23 cellular contexts compared by ENCODE assay signal in the genomic region with DNA sequence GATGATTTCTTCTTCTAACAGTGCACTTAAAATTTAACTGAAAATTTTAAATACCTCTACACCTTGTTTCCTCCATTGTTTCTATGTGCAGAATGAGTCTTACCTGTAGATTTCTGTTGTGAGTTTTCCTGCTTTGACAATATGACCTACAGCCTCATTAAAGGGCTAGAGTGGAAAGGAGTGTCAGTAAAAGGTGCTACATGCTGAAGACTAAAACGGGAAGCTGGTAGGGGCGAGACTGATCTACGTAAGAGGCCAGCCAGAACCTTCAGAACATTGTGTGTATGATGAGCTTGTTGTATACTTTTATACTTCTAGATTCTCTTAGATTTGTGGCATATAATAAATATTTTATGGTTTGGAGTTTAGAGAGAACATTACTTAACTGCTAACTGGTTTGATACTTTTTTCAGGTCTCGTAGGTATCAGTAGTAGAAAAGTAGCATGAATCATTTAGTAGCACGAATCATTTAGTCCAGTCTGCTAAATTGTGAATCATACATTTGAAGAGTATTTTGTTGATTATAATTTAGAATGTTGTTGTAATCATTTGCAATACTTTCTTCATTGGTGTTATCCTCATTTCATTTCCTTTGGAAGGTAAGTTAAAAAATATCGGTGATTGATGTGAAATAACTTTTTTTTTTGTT. TPM values are rescaled to one million over a fixed set of nuclear protein-coding genes. Genes with fewer than 3 reads are reported as not detected.
A peak's percentile ranks its signal among the peaks of the same experiment; 100 is the strongest.
DNase-seq lines count a peak whose midpoint lies in the region; ATAC-seq, FAIRE-seq and TF ChIP-seq lines count a peak whose summit lies in the region.
"Had no signal": no experiment of that assay in that cellular context is flagged by ENCODE, and none has a peak within 500 bp of the region (broad histone marks: within the 10 kb centered on the region; RNA-seq: fewer than 3 reads in every experiment).

No MANE protein-coding gene starts in this region.

- H3K9me3 Mint-ChIP-seq in activated CD4-positive, alpha-beta T cell treated with anti-CD3 and anti-CD28 coated beads, Interleukin-2, amount 10 ng/mL, durations not matched to agents 24 days and 14 days: no peaks in the 10 kb centered on the region
- H3K9me3 Mint-ChIP-seq: type B pancreatic cell had no signal

- peak; percentile 62 for FAIRE-seq in endothelial cell of umbilical vein (lab: Jason Lieb, UNC)
- FAIRE-seq: H1, small intestine had no signal

- H3K36me3 ChIP-seq in endothelial cell of umbilical vein (ENCODE audit: control insufficient read depth in 2 of 2, extremely low read depth in 1 of 2, insufficient read depth in 2 of 2, low read length in 2 of 2) (peaks cover 2 to 12% of the 10 kb centered on the region in 2 experiments), mucosa of descending colon (ENCODE audit: low read depth) (no peaks in the 10 kb centered on the region)

- H3K4me1 ChIP-seq in endothelial cell of umbilical vein (ENCODE audit: control insufficient read depth, extremely low read depth, insufficient read depth, low read length): no peaks in the 10 kb centered on the region
- H3K4me1 ChIP-seq in mucosa of descending colon (ENCODE audit: low read depth): no peaks in the 10 kb centered on the region

- peak; percentile 60 for ATAC-seq in mucosa of descending colon
- no peak for ATAC-seq in HG03460 (IDR thresholded peaks at IDR 0.05; ENCODE audit: unreplicated experiment)
- ATAC-seq: Right ventricle myocardium inferior had no signal

- H2AFZ ChIP-seq in endothelial cell of umbilical vein (ENCODE audit: low read depth, low read length): no peak overlapping the region

- peaks cover 20% of the 10 kb centered on the region for H3K79me2 ChIP-seq in endothelial cell of umbilical vein (ENCODE audit: control insufficient read depth, insufficient read depth, low read length)

- intact Hi-C loops in activated CD4-positive, alpha-beta T cell treated with anti-CD3 and anti-CD28 coated beads, Interleukin-2, amount 10 ng/mL, durations not matched to agents 24 days and 14 days (cut with micrococcal nuclease): no loop called here
- intact Hi-C loops in endothelial cell of umbilical vein (cut with micrococcal nuclease): loop anchor here (1.0 kb wide), 1 partner anchor 10 kb away; no protein-coding TSS in a partner anchor
- intact Hi-C loops in mucosa of descending colon (cut with DNase I, micrococcal nuclease): no loop called here

- no peak overlapping the region for H3K4me3 ChIP-seq in endothelial cell of umbilical vein (replicated peaks in 1 of 3; ENCODE audit: insufficient read depth in 1 of 3, low read depth in 1 of 3, low read length in 3 of 3)
- no peak overlapping the region for H3K4me3 ChIP-seq in mucosa of descending colon

- BruUV-seq in endothelial cell of umbilical vein (replicated peaks; lab: Mats Ljungman, UMichigan): no TSS peak

- H3K4me2 ChIP-seq in endothelial cell of umbilical vein (ENCODE audit: insufficient read depth, low read length): no peak overlapping the region

- H3K9ac ChIP-seq in endothelial cell of umbilical vein (replicated peaks; ENCODE audit: extremely low read depth, insufficient read depth, low read length): no peak overlapping the region

- H3K27ac Mint-ChIP-seq in activated CD4-positive, alpha-beta T cell treated with anti-CD3 and anti-CD28 coated beads, Interleukin-2, amount 10 ng/mL, durations not matched to agents 24 days and 14 days: peak overlapping the region; percentile 28
- H3K27ac Mint-ChIP-seq: B cell, type B pancreatic cell had no signal

- H3K27me3 ChIP-seq in endothelial cell of umbilical vein (ENCODE audit: control insufficient read depth in 2 of 2, insufficient read depth in 2 of 2, low read length in 2 of 2): no peaks in the 10 kb centered on the region

- H3K9me3 ChIP-seq in endothelial cell of umbilical vein (replicated peaks; ENCODE audit: control insufficient read depth, insufficient read depth, low read length) (no peaks in the 10 kb centered on the region), mucosa of descending colon (no peaks in the 10 kb centered on the region)

- H4K20me1 ChIP-seq in endothelial cell of umbilical vein (replicated peaks; ENCODE audit: control insufficient read depth, extremely low read depth, insufficient read depth, low read length): peaks cover 2% of the 10 kb centered on the region

- POLR2A ChIA-PET in endothelial cell of umbilical vein (lab: Charles Lee): interaction anchor here (0.6 kb wide), 1 partner anchor 8 kb away, joined by 4 read pairs; no protein-coding TSS in a partner anchor

- no peak for TF ChIP-seq CTCF in endothelial cell of umbilical vein (IDR thresholded peaks at IDR 0.05; ENCODE audit: extremely low read depth in 1 of 2, insufficient read depth in 1 of 2, low read depth in 1 of 2, low read length in 2 of 2)
- TF ChIP-seq CTCF in mucosa of descending colon (IDR thresholded peaks at IDR 0.05): no peak

- no peak overlapping the region for H3K4me3 Mint-ChIP-seq in activated CD4-positive, alpha-beta T cell treated with anti-CD3 and anti-CD28 coated beads, Interleukin-2, amount 10 ng/mL, durations not matched to agents 24 days and 14 days
- H3K4me3 Mint-ChIP-seq: B cell, type B pancreatic cell had no signal

- H3K4me1 Mint-ChIP-seq in activated CD4-positive, alpha-beta T cell treated with anti-CD3 and anti-CD28 coated beads, Interleukin-2, amount 10 ng/mL, durations not matched to agents 24 days and 14 days: peaks cover 32% of the 10 kb centered on the region

- no peak overlapping the region for H3K27ac ChIP-seq in endothelial cell of umbilical vein (ENCODE audit: insufficient read depth, low read depth, low read length)

- H3K9me1 ChIP-seq in endothelial cell of umbilical vein (replicated peaks; ENCODE audit: control insufficient read depth, extremely low read depth, insufficient read depth, low read length): no peaks in the 10 kb centered on the region

- H3K36me3 Mint-ChIP-seq in activated CD4-positive, alpha-beta T cell treated with anti-CD3 and anti-CD28 coated beads, Interleukin-2, amount 10 ng/mL, durations not matched to agents 24 days and 14 days (ENCODE audit: low read depth): peaks cover 71% of the 10 kb centered on the region

- DNase-seq in activated CD4-positive, alpha-beta T cell treated with anti-CD3 and anti-CD28 coated beads, Interleukin-2, amount 10 ng/mL, durations not matched to agents 24 days and 14 days: no peak
- no peak for DNase-seq in activated CD4-positive, alpha-beta T cell treated with anti-CD3 and anti-CD28 coated beads, Interleukin-2, amount 50 U/mL, for 4 hours
- DNase-seq in NCI-H226 (peak; percentile 27), endothelial cell of umbilical vein (ENCODE audit: low read depth, low spot score) (no peak), mucosa of descending colon (no peak), T1000 (lab: John Stamatoyannopoulos, UW) (no peak), foreskin melanocyte (no peak)
- DNase-seq: 8988T; aorta; COR-L47; DND-41; head of caudate nucleus; NCI-H1417; NCI-H2107; NCI-H510A treated with DMSO at 0.1 percent for 48 hours; small intestine; stimulated activated CD4-positive, alpha-beta T cell treated with anti-CD3 and anti-CD28 coated beads, Interleukin-2, amount 100 ng/mL, for 48 hours; SW 1271 had no signal

- TF ChIP-seq POLR2A in endothelial cell of umbilical vein (IDR thresholded peaks at IDR 0.05; ENCODE audit: low read depth, low read length): no peak

- no peaks in the 10 kb centered on the region for H3K27me3 Mint-ChIP-seq in activated CD4-positive, alpha-beta T cell treated with anti-CD3 and anti-CD28 coated beads, Interleukin-2, amount 10 ng/mL, durations not matched to agents 24 days and 14 days
- H3K27me3 Mint-ChIP-seq: B cell, type B pancreatic cell had no signal

- CTCF ChIA-PET in endothelial cell of umbilical vein (lab: Charles Lee): interaction anchor here (1.1 kb wide), 1 partner anchor 56 kb away, joined by 3 read pairs; no protein-coding TSS in a partner anchor

- dilution Hi-C loops in endothelial cell of umbilical vein (cut with MboI; ENCODE audit: extremely low pct_ligation_motif_present, low sequenced_read_pairs): no loop called here

TF ChIP-seq in endothelial cell of umbilical vein, 7 proteins besides CTCF, POLR2A, EP300 and RAD21:
- TF ChIP-seq EZH2 (IDR thresholded peaks at IDR 0.05; ENCODE audit: borderline replicate concordance, low read depth, low read length, severe bottlenecking) (no peak), GATA2 (IDR thresholded peaks at IDR 0.05; ENCODE audit: insufficient read depth, insufficient read length, low read depth, low read length) (no peak), JUN (IDR thresholded peaks at IDR 0.05; ENCODE audit: borderline replicate concordance, insufficient read depth, insufficient read length, low read depth) (peak; percentile 19), FOS (IDR thresholded peaks at IDR 0.05; ENCODE audit: borderline replicate concordance, insufficient read depth, low read length) (peak; percentile 76), POLR2AphosphoS5 (IDR thresholded peaks at IDR 0.05; ENCODE audit: insufficient read depth, low read depth, low read length) (no peak), MYC (IDR thresholded peaks at IDR 0.05; ENCODE audit: low read depth, low read length) (no peak)
- TF ChIP-seq, protein P1, sequence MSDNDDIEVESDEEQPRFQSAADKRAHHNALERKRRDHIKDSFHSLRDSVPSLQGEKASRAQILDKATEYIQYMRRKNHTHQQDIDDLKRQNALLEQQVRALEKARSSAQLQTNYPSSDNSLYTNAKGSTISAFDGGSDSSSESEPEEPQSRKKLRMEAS (IDR thresholded peaks at IDR 0.05; ENCODE audit: insufficient read depth, insufficient read length): no peak

RNA-seq across cellular contexts. Expression of a gene that starts 14.3 kb away (rescaled TPM):
- total RNA-seq in activated CD4-positive, alpha-beta T cell treated with anti-CD3 and anti-CD28 coated beads, Interleukin-2, amount 10 ng/mL, durations not matched to agents 24 days and 14 days: 35.2 and 35.6 TPM in 2 replicates
- total RNA-seq in endothelial cell of umbilical vein (19.7 and 26.9 TPM in 2 replicates), mucosa of descending colon (10 to 100 TPM; 14.6 to 27.8 (median 14.8) TPM)
- 17.5 and 24.1 TPM in 2 replicates for polyA plus RNA-seq in endothelial cell of umbilical vein
- polyA plus RNA-seq in endothelial cell of umbilical vein (2011; cell fraction: cytosol; rRNA removed): 14.4 and 15.8 TPM in 2 replicates
- 16.7 and 24.8 TPM in 2 replicates for polyA plus RNA-seq in endothelial cell of umbilical vein (2011; cell fraction: nucleus; rRNA removed)
- 25.6 and 37.8 TPM in 2 replicates for polyA plus RNA-seq in endothelial cell of umbilical vein (2012)
- polyA minus RNA-seq in endothelial cell of umbilical vein: 23.5 and 25.5 TPM in 2 replicates
- polyA minus RNA-seq in endothelial cell of umbilical vein (2011; cell fraction: cytosol; rRNA and poly(A)+ RNA removed): 1.9 TPM
- polyA minus RNA-seq in endothelial cell of umbilical vein (2011; cell fraction: nucleus; rRNA and poly(A)+ RNA removed): 11.6 and 19.1 TPM in 2 replicates
